2 cellular contexts compared by ENCODE assay signal in genomic region chr12:6328045-6328779, GRCh38.
A peak's percentile ranks its signal among the peaks of the same experiment; 100 is the strongest.
TF ChIP-seq lines count a peak whose summit lies in the region.

No MANE protein-coding gene starts in this region.

TF ChIP-seq in A549, 52 proteins besides CTCF, POLR2A, EP300 and RAD21:
- no peak for TF ChIP-seq MAFK (IDR thresholded peaks at IDR 0.05; ENCODE audit: partially characterized antibody)
- peak; percentile 68; the same call in 1 of the 2 replicates for TF ChIP-seq POLR2AphosphoS2 (conservative IDR thresholded peaks at IDR 0.05; ENCODE audit: low read length)

TF ChIP-seq in H1, 55 proteins besides CTCF, POLR2A, EP300 and RAD21:
- TF ChIP-seq JUN (IDR thresholded peaks at IDR 0.05; ENCODE audit: low read depth, low read length): no peak
- TF ChIP-seq POLR2AphosphoS5 (IDR thresholded peaks at IDR 0.05; ENCODE audit: low read depth, low read length): peak; percentile 42; the same call in 1 of the 2 replicates
